In genomic region chr21:45726438-45726837, GRCh38 we compare ENCODE assay signal across 25 cellular contexts.
"Had no signal": no experiment of that assay in that cellular context is flagged by ENCODE, and none has a peak within 500 bp of the region (broad histone marks: within the 10 kb centered on the region; RNA-seq: fewer than 3 reads in every experiment).

No MANE protein-coding gene starts in this region.

- H3K9me3 ChIP-seq: gastrocnemius medialis, left ventricle myocardium inferior, lower lobe of right lung, psoas muscle, right lobe of liver, tibial artery, upper lobe of right lung, vagina had no signal

- H3K4me1 Mint-ChIP-seq: naive B cell had no signal

- H3K27me3 ChIP-seq: right lobe of liver, spleen, upper lobe of right lung, vagina had no signal

- H3K9me3 Mint-ChIP-seq: immature natural killer cell; stimulated activated naive CD8-positive, alpha-beta T cell treated with anti-CD3 and anti-CD28 coated beads, Interleukin-15, Interleukin-2, amounts not matched to agents 100 ng/mL and 50 ng/mL, for 24 hours had no signal

- H3K4me3 ChIP-seq: dorsolateral prefrontal cortex, gastrocnemius medialis, left ventricle myocardium inferior, lower lobe of right lung, psoas muscle, right lobe of liver, spleen, tibial artery, upper lobe of right lung, vagina had no signal

- ATAC-seq: esophagus mucosa, gastrocnemius medialis, left cardiac atrium, psoas muscle had no signal

- H3K27ac Mint-ChIP-seq: immature natural killer cell; nephron; stimulated activated memory B cell treated with anti-CD40 and anti-IgM and Interleukin-4, amounts not matched to agents 10 μg/mL and 1 μg/mL and 100 μg/mL, for 72 hours; stimulated activated naive CD8-positive, alpha-beta T cell treated with anti-CD3 and anti-CD28 coated beads, Interleukin-15, Interleukin-2, amounts not matched to agents 100 ng/mL and 50 ng/mL, for 24 hours had no signal

- H3K27ac ChIP-seq: gastrocnemius medialis, left ventricle myocardium inferior, lower lobe of right lung, psoas muscle, right lobe of liver, spleen, tibial artery, upper lobe of right lung, vagina had no signal

- H3K4me3 Mint-ChIP-seq: immature natural killer cell; naive B cell; nephron; stimulated activated memory B cell treated with anti-CD40 and anti-IgM and Interleukin-4, amounts not matched to agents 10 μg/mL and 1 μg/mL and 100 μg/mL, for 72 hours; stimulated activated naive CD8-positive, alpha-beta T cell treated with anti-CD3 and anti-CD28 coated beads, Interleukin-15, Interleukin-2, amounts not matched to agents 100 ng/mL and 50 ng/mL, for 24 hours had no signal

- H3K36me3 Mint-ChIP-seq: immature natural killer cell had no signal

- DNase-seq: cortex of kidney; effector CD8-positive, alpha-beta T cell; gastrocnemius medialis; immature natural killer cell; left cardiac atrium; left ventricle myocardium inferior; lower lobe of right lung; mesenchymal stem cell; midbrain; naive B cell; psoas muscle; retina; right lobe of liver; spleen; stimulated activated CD4-positive, alpha-beta T cell treated with anti-CD3 and anti-CD28 coated beads, Interleukin-15, amount 100 ng/mL, for 24 hours; stimulated activated CD4-positive, alpha-beta T cell treated with anti-CD3 and anti-CD28 coated beads, Interleukin-1b, Interleukin-23, amount 100 ng/mL, for 48 hours; stimulated activated CD4-positive, alpha-beta T cell treated with anti-CD3 and anti-CD28 coated beads, Interleukin-4, amount 100 ng/mL, for 24 hours; tibial artery; upper lobe of right lung had no signal

- H3K27me3 Mint-ChIP-seq: stimulated activated memory B cell treated with anti-CD40 and anti-IgM and Interleukin-4, amounts not matched to agents 10 μg/mL and 1 μg/mL and 100 μg/mL, for 72 hours had no signal

- H3K36me3 ChIP-seq: gastrocnemius medialis, left ventricle myocardium inferior, lower lobe of right lung, right lobe of liver, spleen, tibial artery, upper lobe of right lung, vagina had no signal

- H3K4me1 ChIP-seq: gastrocnemius medialis, left ventricle myocardium inferior, lower lobe of right lung, psoas muscle, right lobe of liver, tibial artery, upper lobe of right lung, vagina had no signal
